1 cellular context compared by ENCODE assay signal in genomic region chr17:28725660-28726395, GRCh38.
A peak's percentile ranks its signal among the peaks of the same experiment; 100 is the strongest.
TF ChIP-seq lines count a peak whose summit lies in the region.

TLCD1 (minus strand) TSS chr17:28726233; CDS start chr17:28726097, 136 bp downstream.

TF ChIP-seq in HEK293, 187 proteins besides CTCF, POLR2A, EP300 and RAD21 (continued from another document):
- no peak; the same call in 1 of the 2 replicates for TF ChIP-seq ZBTB11 (tag by site-specific recombination; conservative IDR thresholded peaks at IDR 0.05; ENCODE audit: low read depth)
- TF ChIP-seq PRDM1 (tag by site-specific recombination; IDR thresholded peaks at IDR 0.05) = no peak
- no peak for TF ChIP-seq ZNF132 (tag by site-specific recombination; IDR thresholded peaks at IDR 0.05; ENCODE audit: borderline replicate concordance)
- peak; percentile 87 for TF ChIP-seq ZBTB20 (tag by site-specific recombination; IDR thresholded peaks at IDR 0.05)
- TF ChIP-seq, protein P1, sequence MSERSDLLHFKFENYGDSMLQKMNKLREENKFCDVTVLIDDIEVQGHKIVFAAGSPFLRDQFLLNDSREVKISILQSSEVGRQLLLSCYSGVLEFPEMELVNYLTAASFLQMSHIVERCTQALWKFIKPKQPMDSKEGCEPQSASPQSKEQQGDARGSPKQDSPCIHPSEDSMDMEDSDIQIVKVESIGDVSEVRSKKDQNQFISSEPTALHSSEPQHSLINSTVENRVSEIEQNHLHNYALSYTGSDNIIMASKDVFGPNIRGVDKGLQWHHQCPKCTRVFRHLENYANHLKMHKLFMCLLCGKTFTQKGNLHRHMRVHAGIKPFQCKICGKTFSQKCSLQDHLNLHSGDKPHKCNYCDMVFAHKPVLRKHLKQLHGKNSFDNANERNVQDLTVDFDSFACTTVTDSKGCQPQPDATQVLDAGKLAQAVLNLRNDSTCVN (tag by site-specific recombination; optimal IDR thresholded peaks at IDR 0.05) = peak; percentile 98
- TF ChIP-seq ZNF266 (tag by site-specific recombination; IDR thresholded peaks at IDR 0.05; ENCODE audit: low read depth) = no peak
- peak; percentile 35; the same call in 1 of the 2 replicates for TF ChIP-seq ZNF366 (tag by site-specific recombination; conservative IDR thresholded peaks at IDR 0.05)
- peak; percentile 5; the same call in 1 of the 2 replicates for TF ChIP-seq ZNF623 (tag by site-specific recombination; IDR thresholded peaks at IDR 0.05)
- peak; percentile 55; the same call in 1 of the 2 replicates for TF ChIP-seq ZNF610 (tag by site-specific recombination; IDR thresholded peaks at IDR 0.05; ENCODE audit: borderline replicate concordance)
- TF ChIP-seq HOXA7 (CRISPR knock-in tag; IDR thresholded peaks at IDR 0.05; ENCODE audit: borderline replicate concordance) = no peak
- peak; percentile 33; the same call in 1 of the 2 replicates for TF ChIP-seq BCL11B (tag by site-specific recombination; IDR thresholded peaks at IDR 0.05; ENCODE audit: low read depth)
- no peak for TF ChIP-seq ZNF16 (tag by site-specific recombination; IDR thresholded peaks at IDR 0.05; ENCODE audit: low read depth)
- 0 out of 2 replicates have a peak, but pooled peaks have one; percentile 73 for TF ChIP-seq ZBTB1 (tag by site-specific recombination; IDR thresholded peaks at IDR 0.05)
- no peak; the same call in none of the 2 replicates for TF ChIP-seq ZNF660 (tag by site-specific recombination; IDR thresholded peaks at IDR 0.05)
- peak; percentile 91 for TF ChIP-seq MZF1 (tag by site-specific recombination; IDR thresholded peaks at IDR 0.05; ENCODE audit: borderline replicate concordance)
- TF ChIP-seq ZNF658 (tag by site-specific recombination; IDR thresholded peaks at IDR 0.05) = no peak
- no peak for TF ChIP-seq ZNF513 (tag by site-specific recombination; IDR thresholded peaks at IDR 0.05)
- 0 out of 2 replicates have a peak, but pooled peaks have one; percentile 16 for TF ChIP-seq ZNF585B (tag by site-specific recombination; IDR thresholded peaks at IDR 0.05)
- no peak for TF ChIP-seq SCRT2 (tag by site-specific recombination; IDR thresholded peaks at IDR 0.05)
- no peak for TF ChIP-seq ZNF350 (tag by site-specific recombination; IDR thresholded peaks at IDR 0.05)
- TF ChIP-seq ZNF785 (tag by site-specific recombination; IDR thresholded peaks at IDR 0.05) = peak; percentile 58; the same call in 1 of the 2 replicates
- peak; percentile 86 for TF ChIP-seq GLIS1 (tag by site-specific recombination; IDR thresholded peaks at IDR 0.05)
- peak; percentile 91 for TF ChIP-seq IKZF3 (tag by site-specific recombination; IDR thresholded peaks at IDR 0.05)
- TF ChIP-seq ZNF354C (tag by site-specific recombination; IDR thresholded peaks at IDR 0.05; ENCODE audit: borderline replicate concordance, low read depth) = no peak
- TF ChIP-seq, protein P2, sequence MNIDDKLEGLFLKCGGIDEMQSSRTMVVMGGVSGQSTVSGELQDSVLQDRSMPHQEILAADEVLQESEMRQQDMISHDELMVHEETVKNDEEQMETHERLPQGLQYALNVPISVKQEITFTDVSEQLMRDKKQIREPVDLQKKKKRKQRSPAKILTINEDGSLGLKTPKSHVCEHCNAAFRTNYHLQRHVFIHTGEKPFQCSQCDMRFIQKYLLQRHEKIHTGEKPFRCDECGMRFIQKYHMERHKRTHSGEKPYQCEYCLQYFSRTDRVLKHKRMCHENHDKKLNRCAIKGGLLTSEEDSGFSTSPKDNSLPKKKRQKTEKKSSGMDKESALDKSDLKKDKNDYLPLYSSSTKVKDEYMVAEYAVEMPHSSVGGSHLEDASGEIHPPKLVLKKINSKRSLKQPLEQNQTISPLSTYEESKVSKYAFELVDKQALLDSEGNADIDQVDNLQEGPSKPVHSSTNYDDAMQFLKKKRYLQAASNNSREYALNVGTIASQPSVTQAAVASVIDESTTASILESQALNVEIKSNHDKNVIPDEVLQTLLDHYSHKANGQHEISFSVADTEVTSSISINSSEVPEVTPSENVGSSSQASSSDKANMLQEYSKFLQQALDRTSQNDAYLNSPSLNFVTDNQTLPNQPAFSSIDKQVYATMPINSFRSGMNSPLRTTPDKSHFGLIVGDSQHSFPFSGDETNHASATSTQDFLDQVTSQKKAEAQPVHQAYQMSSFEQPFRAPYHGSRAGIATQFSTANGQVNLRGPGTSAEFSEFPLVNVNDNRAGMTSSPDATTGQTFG (tag by site-specific recombination; IDR thresholded peaks at IDR 0.05; ENCODE audit: borderline replicate concordance) = no peak
- 0 out of 2 replicates have a peak, but pooled peaks have one; percentile 18 for TF ChIP-seq ZNF501 (tag by site-specific recombination; IDR thresholded peaks at IDR 0.05)
TF ChIP-seq in HEK293: peak in this region for 60.
